Comparison of ENCODE assay signal across 2 cellular contexts in the genomic region with DNA sequence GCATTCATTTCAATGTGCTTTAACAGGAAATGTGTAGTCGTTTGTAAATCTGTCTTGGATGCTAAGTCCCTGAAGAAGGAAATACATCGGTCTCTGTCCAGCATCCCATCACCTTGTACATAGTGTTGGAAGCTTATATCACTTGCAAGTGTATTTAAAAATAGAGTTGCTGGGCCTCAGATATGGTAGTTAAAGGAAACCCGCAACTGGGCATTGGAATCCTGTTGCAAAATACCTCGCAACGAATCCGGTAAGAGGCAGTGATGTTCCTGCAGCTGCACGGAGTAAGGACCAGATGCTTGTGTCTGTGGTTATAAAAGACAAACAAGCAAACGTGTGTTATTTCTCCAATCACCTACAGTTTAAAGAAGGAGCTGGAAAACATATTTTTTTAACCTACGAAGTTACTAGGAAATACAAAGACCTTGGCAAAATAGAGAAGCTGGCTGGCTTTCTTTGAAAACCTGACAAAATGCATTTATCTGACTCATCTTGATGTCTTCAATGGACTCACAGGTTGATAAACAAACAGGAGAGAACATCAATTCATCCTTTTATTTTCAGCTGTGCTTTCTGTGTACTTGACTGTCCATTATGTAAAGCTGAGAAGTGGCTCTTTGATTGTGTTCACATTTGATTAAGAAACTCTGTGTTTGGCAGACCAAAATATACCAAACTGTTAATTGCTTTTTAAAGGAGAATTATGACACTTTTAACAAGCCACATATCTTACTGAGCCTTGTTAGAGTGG.
TF ChIP-seq lines count a peak whose summit lies in the region.

No MANE protein-coding gene starts in this region.

TF ChIP-seq in HEK293, 187 proteins besides CTCF, POLR2A, EP300 and RAD21:
- TF ChIP-seq, protein P1, sequence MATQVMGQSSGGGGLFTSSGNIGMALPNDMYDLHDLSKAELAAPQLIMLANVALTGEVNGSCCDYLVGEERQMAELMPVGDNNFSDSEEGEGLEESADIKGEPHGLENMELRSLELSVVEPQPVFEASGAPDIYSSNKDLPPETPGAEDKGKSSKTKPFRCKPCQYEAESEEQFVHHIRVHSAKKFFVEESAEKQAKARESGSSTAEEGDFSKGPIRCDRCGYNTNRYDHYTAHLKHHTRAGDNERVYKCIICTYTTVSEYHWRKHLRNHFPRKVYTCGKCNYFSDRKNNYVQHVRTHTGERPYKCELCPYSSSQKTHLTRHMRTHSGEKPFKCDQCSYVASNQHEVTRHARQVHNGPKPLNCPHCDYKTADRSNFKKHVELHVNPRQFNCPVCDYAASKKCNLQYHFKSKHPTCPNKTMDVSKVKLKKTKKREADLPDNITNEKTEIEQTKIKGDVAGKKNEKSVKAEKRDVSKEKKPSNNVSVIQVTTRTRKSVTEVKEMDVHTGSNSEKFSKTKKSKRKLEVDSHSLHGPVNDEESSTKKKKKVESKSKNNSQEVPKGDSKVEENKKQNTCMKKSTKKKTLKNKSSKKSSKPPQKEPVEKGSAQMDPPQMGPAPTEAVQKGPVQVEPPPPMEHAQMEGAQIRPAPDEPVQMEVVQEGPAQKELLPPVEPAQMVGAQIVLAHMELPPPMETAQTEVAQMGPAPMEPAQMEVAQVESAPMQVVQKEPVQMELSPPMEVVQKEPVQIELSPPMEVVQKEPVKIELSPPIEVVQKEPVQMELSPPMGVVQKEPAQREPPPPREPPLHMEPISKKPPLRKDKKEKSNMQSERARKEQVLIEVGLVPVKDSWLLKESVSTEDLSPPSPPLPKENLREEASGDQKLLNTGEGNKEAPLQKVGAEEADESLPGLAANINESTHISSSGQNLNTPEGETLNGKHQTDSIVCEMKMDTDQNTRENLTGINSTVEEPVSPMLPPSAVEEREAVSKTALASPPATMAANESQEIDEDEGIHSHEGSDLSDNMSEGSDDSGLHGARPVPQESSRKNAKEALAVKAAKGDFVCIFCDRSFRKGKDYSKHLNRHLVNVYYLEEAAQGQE (tag by site-specific recombination; IDR thresholded peaks at IDR 0.05): 0 out of 2 replicates have a peak, but pooled peaks have one; percentile 17
- no peak for TF ChIP-seq ZNF561 (tag by site-specific recombination; IDR thresholded peaks at IDR 0.05; ENCODE audit: borderline replicate concordance)
TF ChIP-seq in HEK293: peak in this region for 1.

TF ChIP-seq in HepG2, 621 proteins besides CTCF, POLR2A, EP300 and RAD21:
- TF ChIP-seq, protein P2, sequence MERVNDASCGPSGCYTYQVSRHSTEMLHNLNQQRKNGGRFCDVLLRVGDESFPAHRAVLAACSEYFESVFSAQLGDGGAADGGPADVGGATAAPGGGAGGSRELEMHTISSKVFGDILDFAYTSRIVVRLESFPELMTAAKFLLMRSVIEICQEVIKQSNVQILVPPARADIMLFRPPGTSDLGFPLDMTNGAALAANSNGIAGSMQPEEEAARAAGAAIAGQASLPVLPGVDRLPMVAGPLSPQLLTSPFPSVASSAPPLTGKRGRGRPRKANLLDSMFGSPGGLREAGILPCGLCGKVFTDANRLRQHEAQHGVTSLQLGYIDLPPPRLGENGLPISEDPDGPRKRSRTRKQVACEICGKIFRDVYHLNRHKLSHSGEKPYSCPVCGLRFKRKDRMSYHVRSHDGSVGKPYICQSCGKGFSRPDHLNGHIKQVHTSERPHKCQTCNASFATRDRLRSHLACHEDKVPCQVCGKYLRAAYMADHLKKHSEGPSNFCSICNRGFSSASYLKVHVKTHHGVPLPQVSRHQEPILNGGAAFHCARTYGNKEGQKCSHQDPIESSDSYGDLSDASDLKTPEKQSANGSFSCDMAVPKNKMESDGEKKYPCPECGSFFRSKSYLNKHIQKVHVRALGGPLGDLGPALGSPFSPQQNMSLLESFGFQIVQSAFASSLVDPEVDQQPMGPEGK (CRISPR knock-in tag; IDR thresholded peaks at IDR 0.05): no peak
- TF ChIP-seq ZNF503 (CRISPR knock-in tag; IDR thresholded peaks at IDR 0.05) (no peak), MEIS1 (CRISPR knock-in tag; IDR thresholded peaks at IDR 0.05; ENCODE audit: borderline replicate concordance) (no peak), ZNF558 (CRISPR knock-in tag; IDR thresholded peaks at IDR 0.05; ENCODE audit: borderline replicate concordance) (no peak), ZSCAN25 (CRISPR knock-in tag; IDR thresholded peaks at IDR 0.05) (no peak), ZFX (CRISPR knock-in tag; IDR thresholded peaks at IDR 0.05; ENCODE audit: low read depth) (no peak), ZNF484 (CRISPR knock-in tag; IDR thresholded peaks at IDR 0.05; ENCODE audit: borderline replicate concordance, low read depth) (no peak), TBX2 (CRISPR knock-in tag; IDR thresholded peaks at IDR 0.05; ENCODE audit: borderline replicate concordance) (no peak), ZNF160 (CRISPR knock-in tag; IDR thresholded peaks at IDR 0.05) (no peak), ZBTB33 (CRISPR knock-in tag; IDR thresholded peaks at IDR 0.05) (no peak)
TF ChIP-seq in HepG2: peak in this region for 0.
